ENCODE assay signal across 1 cellular context in genomic region chr2:148515976-148516375, GRCh38.
TF ChIP-seq lines count a peak whose summit lies in the region.

No MANE protein-coding gene starts in this region.

TF ChIP-seq in endothelial cell of umbilical vein, 7 proteins besides CTCF, POLR2A, EP300 and RAD21:
- TF ChIP-seq FOS (IDR thresholded peaks at IDR 0.05; ENCODE audit: borderline replicate concordance, insufficient read depth, low read length) (peak; percentile 7), GATA2 (IDR thresholded peaks at IDR 0.05; ENCODE audit: insufficient read depth, insufficient read length, low read depth, low read length) (no peak)
